In genomic region chr10:44961231-44961571, GRCh38 we compare ENCODE assay signal across 10 cellular contexts. TPM values are rescaled to one million over a fixed set of nuclear protein-coding genes. Genes with fewer than 3 reads are reported as not detected.
DNase-seq lines count a peak whose midpoint lies in the region; ATAC-seq, FAIRE-seq and TF ChIP-seq lines count a peak whose summit lies in the region.
"Had no signal": no experiment of that assay in that cellular context is flagged by ENCODE, and none has a peak within 500 bp of the region (broad histone marks: within the 10 kb centered on the region; RNA-seq: fewer than 3 reads in every experiment).

No MANE protein-coding gene starts in this region.

- H3K27me3 ChIP-seq in right lobe of liver (no peaks in the 10 kb centered on the region), small intestine (ENCODE audit: control insufficient read depth in 2 of 2, insufficient read depth in 2 of 2, low read length in 2 of 2) (no peaks in the 10 kb centered on the region), aorta (ENCODE audit: control insufficient read depth in 1 of 2, insufficient read depth in 2 of 2, low read length in 1 of 2) (no peaks in the 10 kb centered on the region)

- WGBS in right lobe of liver (ENCODE audit: insufficient coverage, low coverage, low lambda C conversion rate, missing lambda C conversion rate) = 15% methylated on average over 4 of the region's 4 CpGs
- 25 to 38% (median 26%) methylated on average over 3 to 4 of the region's 4 CpGs for whole genome bisulfite sequencing in small intestine, 3 donors
- 44 to 52% methylated on average over 4 of the region's 4 CpGs for WGBS in aorta, 2 donors

- TF ChIP-seq POLR2A in right lobe of liver (IDR thresholded peaks at IDR 0.05) = no peak

- H3K9me3 ChIP-seq in right lobe of liver (no peaks in the 10 kb centered on the region), small intestine (ENCODE audit: control insufficient read depth, low read depth) (no peaks in the 10 kb centered on the region), aorta (ENCODE audit: control insufficient read depth, low read length) (no peaks in the 10 kb centered on the region)

- H3K4me1 ChIP-seq in right lobe of liver = peaks cover 0 to 67% (median 15%) of the 10 kb centered on the region in 4 donors
- H3K4me1 ChIP-seq in small intestine (ENCODE audit: control insufficient read depth in 2 of 2, insufficient read depth in 1 of 2, low read depth in 1 of 2, low read length in 1 of 2) = peaks cover 11 to 14% of the 10 kb centered on the region in 2 donors
- peaks cover 0 to 7% of the 10 kb centered on the region in 2 donors for H3K4me1 ChIP-seq in aorta (ENCODE audit: control insufficient read depth in 1 of 2, insufficient read depth in 2 of 2, low read length in 2 of 2)

- intact Hi-C loops in right lobe of liver (cut with DNase I) = no loop called here
- intact Hi-C loops in aorta (cut with DNase I) = no loop called here

- FAIRE-seq in small intestine (lab: Jason Lieb, UNC) = no peak

- DNase-seq in right lobe of liver (peak in 1 of 3 donors; percentile 44), small intestine (peak; percentile 42), aorta (no peak)
- DNase-seq in activated CD4-positive, alpha-beta T cell treated with anti-CD3 and anti-CD28 coated beads, Interleukin-2, amount 50 U/mL, for 4 hours = no peak
- DNase-seq: NCI-H82 had no signal

- no peak for ATAC-seq in right lobe of liver
- no peak for ATAC-seq in aorta (ENCODE audit: low FRiP score)
- ATAC-seq in GM21786 (IDR thresholded peaks at IDR 0.05; ENCODE audit: unreplicated experiment) = no peak
- ATAC-seq in activated CD4-positive, CD25-positive, alpha-beta regulatory T cell treated with anti-CD3 and anti-CD28 coated beads, Interleukin-2, amount 50 U/mL, for 24 hours = no peak

- TF ChIP-seq CTCF in GM12875 (IDR thresholded peaks at IDR 0.05; ENCODE audit: borderline replicate concordance, insufficient read depth, low read depth, low read length) (no peak), right lobe of liver (IDR thresholded peaks at IDR 0.05) (no peak)

- peak overlapping the region; percentile 99 for H3K27ac ChIP-seq in angular gyrus (ENCODE audit: low read depth, low read length)
- peak overlapping the region; percentile 12 to 73 (median 71) for H3K27ac ChIP-seq in right lobe of liver
- H3K27ac ChIP-seq in small intestine (ENCODE audit: low read depth in 1 of 2, low read length in 1 of 2) = peak overlapping the region; percentile 8 to 35
- no peak overlapping the region for H3K27ac ChIP-seq in aorta (ENCODE audit: low read depth in 1 of 2, low read length in 2 of 2)
- H3K27ac ChIP-seq: SK-N-MC had no signal

- H3K36me3 ChIP-seq in right lobe of liver (no peaks in the 10 kb centered on the region), small intestine (ENCODE audit: control insufficient read depth in 2 of 2, insufficient read depth in 2 of 2, low read length in 2 of 2) (no peaks in the 10 kb centered on the region), aorta (ENCODE audit: control insufficient read depth in 1 of 2, insufficient read depth in 2 of 2, low read length in 1 of 2) (peaks cover 0 to 2% of the 10 kb centered on the region in 2 donors)

- H3K4me3 ChIP-seq in GM12875 (ENCODE audit: low read depth, low read length) (peak overlapping the region; percentile 16), right lobe of liver (peak overlapping the region in 1 of 3 donors; percentile 81), small intestine (ENCODE audit: low read depth in 1 of 2, low read length in 2 of 2) (peak overlapping the region in 1 of 2 donors; percentile 71), aorta (ENCODE audit: low read length in 2 of 2) (no peak overlapping the region)
- H3K4me3 ChIP-seq: SK-N-MC had no signal

RNA-seq across cellular contexts. Expression of gene RASSF4, which starts 1.6 kb away (rescaled TPM):
- total RNA-seq in right lobe of liver (10 to 100 TPM; 13.6 to 28.5 (median 19.6) TPM), aorta (10 to 100 TPM; 26.7 to 82.1 TPM)
- polyA plus RNA-seq in small intestine (100 to 1,000 TPM in 1 of 3 donors, 10 to 100 TPM in 2; 16.9 to 136 (median 86.7) TPM), aorta (10 to 100 TPM; 13.5 to 32.0 TPM)

RNA-seq across cellular contexts. Expression of gene DEPP1, which starts 17.4 kb away (rescaled TPM):
- total RNA-seq in right lobe of liver = 10 to 100 TPM in 5 of 6 experiments, 1 to 10 TPM in 1; 5.3 to 94.6 (median 71.5) TPM
- 10 to 100 TPM in 1 of 3 donors, 1 to 10 TPM in 2; 4.0 to 39.4 (median 6.8) TPM for polyA plus RNA-seq in small intestine
- total RNA-seq in aorta = 100 to 1,000 TPM in 1 of 2 donors, 10 to 100 TPM in 1; 84.2 to 254 TPM
- 100 to 1,000 TPM in 1 of 2 donors, 10 to 100 TPM in 1; 55.2 to 492 TPM for polyA plus RNA-seq in aorta

RNA-seq across cellular contexts. Expression of gene ZNF22, which starts 39.5 kb away (rescaled TPM):
- 10 to 100 TPM; 10.3 to 25.2 (median 12.2) TPM for total RNA-seq in right lobe of liver
- polyA plus RNA-seq in small intestine = 10 to 100 TPM in 2 of 3 donors, 1 to 10 TPM in 1; 8.1 to 14.5 (median 12.2) TPM
- 10 to 100 TPM; 19.6 to 20.9 TPM for total RNA-seq in aorta
- polyA plus RNA-seq in aorta = 10 to 100 TPM; 12.4 to 20.3 TPM

RNA-seq across cellular contexts. Expression of gene TMEM72, which starts 50.1 kb away (rescaled TPM):
- not detected for total RNA-seq in right lobe of liver
- under 1 TPM in 1 of 3 donors, not detected in 2; 0.28 TPM for polyA plus RNA-seq in small intestine
- not detected for total RNA-seq in aorta
- polyA plus RNA-seq in aorta = not detected

Comparison
In these comparisons a context has a peak if more than half of its experiments do, and no peak if none do; other contexts are left out.
1. H3K27ac ChIP-seq: peak in angular gyrus (single experiment), right lobe of liver (3 of 3) and small intestine (2 of 2); none in aorta (0 of 2).